Comparison of ENCODE assay signal across 10 cellular contexts in the genomic region with DNA sequence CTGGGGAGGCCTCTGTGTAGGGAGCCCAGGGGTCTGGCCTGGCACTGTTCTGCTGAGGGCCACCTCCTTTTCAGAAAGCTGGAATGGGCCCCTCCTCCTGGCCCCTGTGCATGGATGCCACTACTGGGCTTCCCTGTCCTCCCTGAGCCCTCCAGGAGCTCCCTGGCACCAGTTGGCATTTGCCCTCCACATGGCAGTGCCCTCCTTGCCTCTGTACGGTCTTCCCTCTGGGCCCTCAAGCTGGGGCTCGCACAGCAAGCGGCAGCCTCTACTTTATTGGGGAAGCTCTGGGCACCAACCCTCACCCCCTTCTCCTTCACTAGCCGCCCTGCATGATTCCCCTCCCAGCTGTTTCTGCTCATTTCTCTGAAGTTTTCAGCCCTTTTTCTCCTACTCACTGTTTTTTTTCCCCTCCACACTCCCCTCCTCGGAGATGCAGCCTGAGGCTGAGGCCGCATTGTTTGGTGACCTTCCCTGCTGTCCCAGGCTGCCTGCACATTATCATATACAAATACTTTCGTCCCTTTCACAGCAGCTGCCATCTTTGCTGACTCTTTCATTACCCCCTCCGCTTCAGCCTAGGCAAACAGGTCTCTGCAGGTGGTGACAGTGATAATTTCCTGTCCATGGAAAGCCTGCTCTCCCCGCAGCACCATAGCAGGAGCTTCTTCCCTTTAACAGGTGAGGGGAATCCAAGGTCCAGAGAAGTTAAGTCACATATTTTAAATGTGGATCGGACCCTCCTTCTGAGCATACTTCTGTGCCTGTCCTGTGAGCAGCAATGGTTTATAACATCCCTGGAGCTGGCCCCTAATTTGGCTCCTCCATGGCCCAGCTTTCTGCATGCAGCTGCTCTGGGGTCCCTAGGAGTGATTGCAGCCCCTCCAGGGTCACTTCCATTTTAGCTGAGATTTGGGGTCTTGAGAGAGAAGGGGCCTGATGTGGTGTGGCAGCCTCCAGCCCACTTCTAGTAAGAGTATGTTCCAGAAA.
A peak's percentile ranks its signal among the peaks of the same experiment; 100 is the strongest.
DNase-seq lines count a peak whose midpoint lies in the region; ATAC-seq and TF ChIP-seq lines count a peak whose summit lies in the region.
"Had no signal": no experiment of that assay in that cellular context is flagged by ENCODE, and none has a peak within 500 bp of the region (broad histone marks: within the 10 kb centered on the region; RNA-seq: fewer than 3 reads in every experiment).

No MANE protein-coding gene starts in this region.

- H3K9me3 ChIP-seq in heart left ventricle = no peaks in the 10 kb centered on the region
- H3K9me3 ChIP-seq: thoracic aorta had no signal

- peaks cover 0 to 6% (median 0%) of the 10 kb centered on the region in 9 donors for H3K36me3 ChIP-seq in heart left ventricle
- H3K36me3 ChIP-seq: thoracic aorta had no signal

- H3K27ac Mint-ChIP-seq in activated naive CD4-positive, alpha-beta T cell treated with anti-CD3 and anti-CD28 coated beads, Interleukin-2, amount 50 U/mL, for 72 hours = peak overlapping the region; percentile 7 to 77
- no peak overlapping the region for H3K27ac Mint-ChIP-seq in activated naive CD4-positive, alpha-beta T cell treated with anti-CD3 and anti-CD28 coated beads, Interleukin-2, amount 10 ng/mL, durations not matched to agents 7 days and 5 days
- H3K27ac Mint-ChIP-seq in MCF 10A (ENCODE audit: low read depth, unreplicated experiment) = no peak overlapping the region

- CTCF ChIA-PET in activated naive CD4-positive, alpha-beta T cell treated with anti-CD3 and anti-CD28 coated beads, Interleukin-2, amount 10 ng/mL, durations not matched to agents 7 days and 5 days (lab: Charles Lee) = no interaction called here
- CTCF ChIA-PET in MCF 10A (lab: Yijun Ruan, JAX) = interaction anchor here (0.5 to 1.5 kb wide), 3 partner anchors 62 to 396 kb away, joined by 3 to 4 read pairs (median 3); no protein-coding TSS in a partner anchor

- DNase-seq in activated naive CD4-positive, alpha-beta T cell treated with anti-CD3 and anti-CD28 coated beads, Interleukin-2, amount 50 U/mL, for 72 hours (ENCODE audit: low spot score in 2 of 2) = no peak
- DNase-seq in activated naive CD4-positive, alpha-beta T cell treated with anti-CD3 and anti-CD28 coated beads, Interleukin-2, amount 10 ng/mL, durations not matched to agents 7 days and 5 days = no peak
- DNase-seq in SHP77 treated with DMSO at 0.1 percent for 48 hours (lab: John Stamatoyannopoulos, UW) (peak; percentile 81), iPS-NIHi11 (ENCODE audit: low spot score) (peak; percentile 75), MCF 10A (ENCODE audit: unreplicated experiment) (no peak), heart left ventricle (no peak), NCI-H1105 (lab: John Stamatoyannopoulos, UW) (no peak)
- DNase-seq: effector CD4-positive, alpha-beta T cell had no signal

- POLR2A ChIA-PET in MCF 10A (lab: Yijun Ruan, JAX) = interaction anchor here (1.2 kb wide), 1 partner anchor 9 kb away, joined by 3 read pairs; no protein-coding TSS in a partner anchor

- no peak for ATAC-seq in activated naive CD4-positive, alpha-beta T cell treated with anti-CD3 and anti-CD28 coated beads, Interleukin-2, amount 50 U/mL, for 72 hours
- ATAC-seq in heart left ventricle = no peak
- no peak for ATAC-seq in GM21723 (IDR thresholded peaks at IDR 0.05; ENCODE audit: unreplicated experiment)

- TF ChIP-seq POLR2A in heart left ventricle (IDR thresholded peaks at IDR 0.05) = no peak

- intact Hi-C loops in MCF 10A (cut with micrococcal nuclease) = no loop called here
- intact Hi-C loops in heart left ventricle (cut with DNase I) = no loop called here

- 74 to 79% (median 76%) methylated on average over 10 of the region's 10 CpGs for WGBS in heart left ventricle, 4 donors

- no peak overlapping the region for H3K4me3 Mint-ChIP-seq in activated naive CD4-positive, alpha-beta T cell treated with anti-CD3 and anti-CD28 coated beads, Interleukin-2, amount 10 ng/mL, durations not matched to agents 7 days and 5 days
- no peak overlapping the region for H3K4me3 Mint-ChIP-seq in MCF 10A (ENCODE audit: unreplicated experiment)

- no peaks in the 10 kb centered on the region for H3K9me3 Mint-ChIP-seq in activated naive CD4-positive, alpha-beta T cell treated with anti-CD3 and anti-CD28 coated beads, Interleukin-2, amount 50 U/mL, for 72 hours
- no peaks in the 10 kb centered on the region for H3K9me3 Mint-ChIP-seq in activated naive CD4-positive, alpha-beta T cell treated with anti-CD3 and anti-CD28 coated beads, Interleukin-2, amount 10 ng/mL, durations not matched to agents 7 days and 5 days
- no peaks in the 10 kb centered on the region for H3K9me3 Mint-ChIP-seq in MCF 10A (ENCODE audit: unreplicated experiment)

- H3K27ac ChIP-seq in heart left ventricle = no peak overlapping the region

- no peaks in the 10 kb centered on the region for H3K36me3 Mint-ChIP-seq in activated naive CD4-positive, alpha-beta T cell treated with anti-CD3 and anti-CD28 coated beads, Interleukin-2, amount 50 U/mL, for 72 hours
- no peaks in the 10 kb centered on the region for H3K36me3 Mint-ChIP-seq in activated naive CD4-positive, alpha-beta T cell treated with anti-CD3 and anti-CD28 coated beads, Interleukin-2, amount 10 ng/mL, durations not matched to agents 7 days and 5 days
- peaks cover 7% of the 10 kb centered on the region for H3K36me3 Mint-ChIP-seq in MCF 10A (ENCODE audit: insufficient read depth, unreplicated experiment)

- H3K27me3 Mint-ChIP-seq in activated naive CD4-positive, alpha-beta T cell treated with anti-CD3 and anti-CD28 coated beads, Interleukin-2, amount 10 ng/mL, durations not matched to agents 7 days and 5 days = no peaks in the 10 kb centered on the region
- H3K27me3 Mint-ChIP-seq in MCF 10A (ENCODE audit: insufficient read depth, unreplicated experiment) = no peaks in the 10 kb centered on the region

- H3K27me3 ChIP-seq in heart left ventricle = no peaks in the 10 kb centered on the region

- no peaks in the 10 kb centered on the region for H3K4me1 Mint-ChIP-seq in activated naive CD4-positive, alpha-beta T cell treated with anti-CD3 and anti-CD28 coated beads, Interleukin-2, amount 10 ng/mL, durations not matched to agents 7 days and 5 days
- H3K4me1 Mint-ChIP-seq in MCF 10A (ENCODE audit: insufficient read depth, unreplicated experiment) = no peaks in the 10 kb centered on the region

- no peak for TF ChIP-seq CTCF in MCF 10A (IDR thresholded peaks at IDR 0.05; ENCODE audit: unreplicated experiment)
- TF ChIP-seq CTCF in heart left ventricle (IDR thresholded peaks at IDR 0.05) = no peak

- no peak overlapping the region for H3K4me3 ChIP-seq in heart left ventricle
- H3K4me3 ChIP-seq: thoracic aorta had no signal

- peaks cover 0 to 67% (median 38%) of the 10 kb centered on the region in 12 donors for H3K4me1 ChIP-seq in heart left ventricle

- no TSS peak for BruUV-seq in MCF 10A (replicated peaks; lab: Mats Ljungman, UMichigan)

Comparison
In these comparisons a context has a peak if more than half of its experiments do, and no peak if none do; other contexts are left out.
1. H3K27ac Mint-ChIP-seq: peak in activated naive CD4-positive, alpha-beta T cell treated with anti-CD3 and anti-CD28 coated beads, Interleukin-2, amount 50 U/mL, for 72 hours (2 of 2); none in activated naive CD4-positive, alpha-beta T cell treated with anti-CD3 and anti-CD28 coated beads, Interleukin-2, amount 10 ng/mL, durations not matched to agents 7 days and 5 days (single experiment) and MCF 10A (single experiment).
2. DNase-seq: peak in SHP77 treated with DMSO at 0.1 percent for 48 hours (single experiment) and iPS-NIHi11 (single experiment); none in activated naive CD4-positive, alpha-beta T cell treated with anti-CD3 and anti-CD28 coated beads, Interleukin-2, amount 50 U/mL, for 72 hours (0 of 2), activated naive CD4-positive, alpha-beta T cell treated with anti-CD3 and anti-CD28 coated beads, Interleukin-2, amount 10 ng/mL, durations not matched to agents 7 days and 5 days (single experiment), MCF 10A (single experiment), heart left ventricle (0 of 5) and NCI-H1105 (single experiment).